In the genomic region with DNA sequence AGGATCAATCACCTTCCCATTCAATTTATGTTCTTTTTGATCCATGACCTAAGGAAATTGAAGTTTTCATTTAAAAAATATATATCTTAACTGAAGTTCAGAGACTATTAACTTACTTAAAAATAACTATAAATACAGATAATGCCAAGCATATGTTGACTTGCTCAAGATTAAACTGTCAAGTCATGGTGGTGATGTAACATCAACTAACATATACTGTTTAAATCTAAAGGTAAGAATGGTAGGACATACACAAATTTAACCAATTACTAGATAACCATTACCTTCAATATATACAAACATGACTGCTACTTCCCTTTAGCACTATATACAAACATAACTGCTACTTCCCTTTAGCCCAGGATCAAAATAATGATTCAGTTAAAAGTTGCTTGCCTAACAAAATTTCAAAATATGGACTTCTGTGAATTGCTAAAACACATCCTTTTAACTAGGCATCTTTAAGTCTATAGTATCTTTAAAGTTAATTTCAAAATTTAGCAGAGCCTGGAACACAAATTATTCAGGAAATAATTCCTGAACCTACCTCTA, we compare ENCODE assay signal across 1 cellular context.
A peak's percentile ranks its signal among the peaks of the same experiment; 100 is the strongest.
TF ChIP-seq lines count a peak whose summit lies in the region.

No MANE protein-coding gene starts in this region.

TF ChIP-seq in H1, 55 proteins besides CTCF, POLR2A, EP300 and RAD21:
- no peak for TF ChIP-seq YY1 (IDR thresholded peaks at IDR 0.05; ENCODE audit: low read depth, low read length)
- TF ChIP-seq SP1 (IDR thresholded peaks at IDR 0.05; ENCODE audit: low read depth, low read length): 0 out of 2 replicates have a peak, but pooled peaks have one; percentile 2
- no peak for TF ChIP-seq BRCA1 (IDR thresholded peaks at IDR 0.05; ENCODE audit: low read depth, low read length)
